8 cellular contexts compared by ENCODE assay signal in genomic region chr9:65386699-65387098, GRCh38.
DNase-seq lines count a peak whose midpoint lies in the region; ATAC-seq and TF ChIP-seq lines count a peak whose summit lies in the region.
"Not testable (repeated sequence)": the region's sequence is repeated elsewhere in the genome, so short reads cannot be mapped to it uniquely, and the experiment has no call there.

No MANE protein-coding gene starts in this region.

- H3K27ac ChIP-seq in gastroesophageal sphincter = peak overlapping the region in 3 of 4 donors; percentile 51 to 67 (median 60)

- not testable (repeated sequence) for H3K4me1 ChIP-seq in adipocyte (ENCODE audit: control insufficient read depth, insufficient read depth, low read length); gastroesophageal sphincter

- TF ChIP-seq EP300 in gastroesophageal sphincter (IDR thresholded peaks at IDR 0.05) = not testable (repeated sequence)

- DNase-seq in A172 (ENCODE audit: low spot score) (peak; percentile 36), adipocyte (ENCODE audit: low read depth) (peak; percentile 92), myocyte (ENCODE audit: low read depth) (peak; percentile 67)
- peak; percentile 76 for DNase-seq in stimulated activated CD4-positive, alpha-beta T cell treated with anti-CD3 and anti-CD28 coated beads, Interleukin-4, amount 100 ng/mL, for 1 hour

- H3K36me3 ChIP-seq in adipocyte (ENCODE audit: control insufficient read depth, insufficient read depth, low read length, severe bottlenecking); gastroesophageal sphincter: not testable (repeated sequence)

- not testable (repeated sequence) for H3K27me3 ChIP-seq in adipocyte (replicated peaks; ENCODE audit: control insufficient read depth, insufficient read depth, low read length)
- H3K27me3 ChIP-seq in gastroesophageal sphincter = peaks cover 15% of the 10 kb centered on the region

- peak overlapping the region; percentile 73 for H3K9ac ChIP-seq in adipocyte (ENCODE audit: low read length)

- not testable (repeated sequence) for TF ChIP-seq CTCF in WI38 (IDR thresholded peaks at IDR 0.05; ENCODE audit: low read depth, low read length)
- peak in 1 of 4 experiments; percentile 18 for TF ChIP-seq CTCF in gastroesophageal sphincter (IDR thresholded peaks at IDR 0.05)

- not testable (repeated sequence) for H3K9me3 ChIP-seq in adipocyte (ENCODE audit: control insufficient read depth, low read length)
- H3K9me3 ChIP-seq in gastroesophageal sphincter = peaks cover 0 to 32% (median 0%) of the 10 kb centered on the region in 3 donors

- no CpG with 5 or more reads among the region's 28 CpGs for WGBS in gastroesophageal sphincter (ENCODE audit: low coverage in 1 of 2), 2 donors

- ATAC-seq in GM19328 (IDR thresholded peaks at IDR 0.05; ENCODE audit: unreplicated experiment) (peak; percentile 72), HG03565 (IDR thresholded peaks at IDR 0.05; ENCODE audit: unreplicated experiment) (peak; percentile 98), gastroesophageal sphincter (peak; percentile 87)

- 0 out of 2 replicates have a peak overlapping the region, but pooled peaks have one; percentile 32 for H3K4me3 ChIP-seq in WI38 (ENCODE audit: low read depth, low read length)
- H3K4me3 ChIP-seq in adipocyte (ENCODE audit: low read length) = peak overlapping the region; percentile 78
- peak overlapping the region; percentile 30 to 49 for H3K4me3 ChIP-seq in gastroesophageal sphincter

- not testable (repeated sequence) for TF ChIP-seq POLR2A in gastroesophageal sphincter (IDR thresholded peaks at IDR 0.05)

Comparison
In these comparisons a context has a peak if more than half of its experiments do, and no peak if none do; other contexts are left out.
1. Peak in every context shown above with its lines: DNase-seq, ATAC-seq, H3K4me3 ChIP-seq and H3K27ac ChIP-seq.
2. DNase-seq: peak in every context shown above with its lines; median percentile 92 in adipocyte; 76 in stimulated activated CD4-positive, alpha-beta T cell treated with anti-CD3 and anti-CD28 coated beads, Interleukin-4, amount 100 ng/mL, for 1 hour; 67 in myocyte; 36 in A172.